ENCODE assay signal across 15 cellular contexts in genomic region chr3:128245460-128245859, GRCh38.
DNase-seq lines count a peak whose midpoint lies in the region; ATAC-seq and TF ChIP-seq lines count a peak whose summit lies in the region.
"Had no signal": no experiment of that assay in that cellular context is flagged by ENCODE, and none has a peak within 500 bp of the region (broad histone marks: within the 10 kb centered on the region; RNA-seq: fewer than 3 reads in every experiment).

No MANE protein-coding gene starts in this region.

- peak overlapping the region; percentile 65 to 84 for H3K27ac Mint-ChIP-seq in stimulated activated naive CD8-positive, alpha-beta T cell treated with anti-CD3 and anti-CD28 coated beads, Interleukin-15, amount 100 ng/mL, for 72 hours
- peak overlapping the region; percentile 72 for H3K27ac Mint-ChIP-seq in neural crest cell (ENCODE audit: unreplicated experiment)
- H3K27ac Mint-ChIP-seq in stimulated activated effector memory CD8-positive, alpha-beta T cell treated with anti-CD3 and anti-CD28 coated beads, Interleukin-12 subunit alpha, Interleukin-12 subunit beta, amount 100 ng/mL, for 72 hours, result peak overlapping the region; percentile 53
- H3K27ac Mint-ChIP-seq: HFFc6 had no signal

- ATAC-seq in stimulated activated naive CD8-positive, alpha-beta T cell treated with anti-CD3 and anti-CD28 coated beads, Interleukin-15, amount 100 ng/mL, for 72 hours, result no peak
- no peak for ATAC-seq in stimulated activated naive CD8-positive, alpha-beta T cell treated with anti-CD3 and anti-CD28 coated beads, Interleukin-15, Interleukin-2, amounts not matched to agents 100 U/mL and 50 U/mL, for 24 hours
- ATAC-seq in stimulated activated effector memory CD8-positive, alpha-beta T cell treated with anti-CD3 and anti-CD28 coated beads, Interleukin-12 subunit alpha, Interleukin-12 subunit beta, amount 100 ng/mL, for 72 hours, result no peak
- no peak for ATAC-seq in left lobe of liver
- no peak for ATAC-seq in GM21825 (IDR thresholded peaks at IDR 0.05; ENCODE audit: unreplicated experiment)

- peaks cover 0 to under 1% of the 10 kb centered on the region in 2 donors for H3K9me3 Mint-ChIP-seq in stimulated activated naive CD8-positive, alpha-beta T cell treated with anti-CD3 and anti-CD28 coated beads, Interleukin-15, amount 100 ng/mL, for 72 hours
- H3K9me3 Mint-ChIP-seq in neural crest cell, result peaks cover 3% of the 10 kb centered on the region
- H3K9me3 Mint-ChIP-seq in stimulated activated effector memory CD8-positive, alpha-beta T cell treated with anti-CD3 and anti-CD28 coated beads, Interleukin-12 subunit alpha, Interleukin-12 subunit beta, amount 100 ng/mL, for 72 hours, result no peaks in the 10 kb centered on the region
- H3K9me3 Mint-ChIP-seq: HFFc6 had no signal

- TF ChIP-seq CTCF in neural crest cell (conservative IDR thresholded peaks at IDR 0.05), result no peak

- H3K27me3 Mint-ChIP-seq in stimulated activated naive CD8-positive, alpha-beta T cell treated with anti-CD3 and anti-CD28 coated beads, Interleukin-15, amount 100 ng/mL, for 72 hours, result no peaks in the 10 kb centered on the region
- no peaks in the 10 kb centered on the region for H3K27me3 Mint-ChIP-seq in neural crest cell (ENCODE audit: low read depth)
- H3K27me3 Mint-ChIP-seq: CD4-positive, alpha-beta memory T cell had no signal

- DNase-seq in stimulated activated naive CD8-positive, alpha-beta T cell treated with anti-CD3 and anti-CD28 coated beads, Interleukin-15, amount 100 ng/mL, for 72 hours, result no peak
- no peak for DNase-seq in stimulated activated naive CD8-positive, alpha-beta T cell treated with anti-CD3 and anti-CD28 coated beads, Interleukin-15, Interleukin-2, amounts not matched to agents 100 U/mL and 50 U/mL, for 24 hours
- DNase-seq in neural crest cell (ENCODE audit: low read depth, low spot score) (no peak), left lobe of liver (ENCODE audit: low spot score) (no peak)
- DNase-seq in stimulated activated effector memory CD8-positive, alpha-beta T cell treated with anti-CD3 and anti-CD28 coated beads, Interleukin-12 subunit alpha, Interleukin-12 subunit beta, amount 100 ng/mL, for 72 hours (ENCODE audit: low spot score in 2 of 2), result no peak
- DNase-seq: C1 segment of cervical spinal cord; Calu3; CD4-positive, alpha-beta memory T cell; COR-L47; DMS53; DMS79 treated with DMSO at 0.1 percent for 48 hours; GF-D8; GOT3; HFFc6 had no signal

- peaks cover 18% of the 10 kb centered on the region for H3K4me1 Mint-ChIP-seq in stimulated activated naive CD8-positive, alpha-beta T cell treated with anti-CD3 and anti-CD28 coated beads, Interleukin-15, amount 100 ng/mL, for 72 hours
- peaks cover 45% of the 10 kb centered on the region for H3K4me1 Mint-ChIP-seq in neural crest cell
- H3K4me1 Mint-ChIP-seq in stimulated activated effector memory CD8-positive, alpha-beta T cell treated with anti-CD3 and anti-CD28 coated beads, Interleukin-12 subunit alpha, Interleukin-12 subunit beta, amount 100 ng/mL, for 72 hours, result peaks cover 23% of the 10 kb centered on the region

- H3K4me3 Mint-ChIP-seq in stimulated activated naive CD8-positive, alpha-beta T cell treated with anti-CD3 and anti-CD28 coated beads, Interleukin-15, amount 100 ng/mL, for 72 hours, result no peak overlapping the region
- H3K4me3 Mint-ChIP-seq in neural crest cell, result no peak overlapping the region
- no peak overlapping the region for H3K4me3 Mint-ChIP-seq in stimulated activated effector memory CD8-positive, alpha-beta T cell treated with anti-CD3 and anti-CD28 coated beads, Interleukin-12 subunit alpha, Interleukin-12 subunit beta, amount 100 ng/mL, for 72 hours
- H3K4me3 Mint-ChIP-seq: CD4-positive, alpha-beta memory T cell; HFFc6 had no signal

- H3K36me3 Mint-ChIP-seq in neural crest cell (ENCODE audit: low read depth), result peaks cover 14% of the 10 kb centered on the region
- H3K36me3 Mint-ChIP-seq in stimulated activated effector memory CD8-positive, alpha-beta T cell treated with anti-CD3 and anti-CD28 coated beads, Interleukin-12 subunit alpha, Interleukin-12 subunit beta, amount 100 ng/mL, for 72 hours, result peaks cover 18% of the 10 kb centered on the region
